Comparison of ENCODE assay signal across 11 cellular contexts in genomic region chr6:112269165-112269564, GRCh38. TPM values are rescaled to one million over a fixed set of nuclear protein-coding genes. Genes with fewer than 3 reads are reported as not detected.
DNase-seq lines count a peak whose midpoint lies in the region; ATAC-seq and TF ChIP-seq lines count a peak whose summit lies in the region.
"Had no signal": no experiment of that assay in that cellular context is flagged by ENCODE, and none has a peak within 500 bp of the region (broad histone marks: within the 10 kb centered on the region; RNA-seq: fewer than 3 reads in every experiment).

No MANE protein-coding gene starts in this region.

- no peaks in the 10 kb centered on the region for H4K20me1 ChIP-seq in OCI-LY3 (ENCODE audit: insufficient read depth, low read length)

- ATAC-seq in GM19455 (IDR thresholded peaks at IDR 0.05; ENCODE audit: unreplicated experiment) (no peak), HG03442 (IDR thresholded peaks at IDR 0.05; ENCODE audit: unreplicated experiment) (no peak), GM21717 (IDR thresholded peaks at IDR 0.05; ENCODE audit: unreplicated experiment) (no peak)

- H2AFZ ChIP-seq in OCI-LY3 (ENCODE audit: low read depth, low read length): no peak overlapping the region

- no peak overlapping the region for H3K4me3 Mint-ChIP-seq in osteocyte (ENCODE audit: unreplicated experiment)

- no peak overlapping the region for H3K9ac ChIP-seq in OCI-LY3 (ENCODE audit: low read length)

- no peak overlapping the region for H3K27ac ChIP-seq in OCI-LY3 (ENCODE audit: low read length)

- TF ChIP-seq CTCF in OCI-LY3 (IDR thresholded peaks at IDR 0.05; ENCODE audit: low read depth, low read length) (peak; percentile 8; the same call in 1 of the 2 replicates), fibroblast of mammary gland (conservative IDR thresholded peaks at IDR 0.05; ENCODE audit: control insufficient read depth, insufficient read depth, low read depth, low read length) (peak; percentile 69), osteocyte (IDR thresholded peaks at IDR 0.05) (peak; percentile 33)

- H3K27me3 ChIP-seq in OCI-LY3 (ENCODE audit: low read depth, low read length): no peaks in the 10 kb centered on the region

- peaks cover 2% of the 10 kb centered on the region for H3K27me3 Mint-ChIP-seq in osteocyte (ENCODE audit: unreplicated experiment)

- H3K4me3 ChIP-seq in OCI-LY3 (ENCODE audit: low read length) (no peak overlapping the region), fibroblast of mammary gland (ENCODE audit: control insufficient read depth, low read depth, low read length) (no peak overlapping the region)

- no peak overlapping the region for H3K4me2 ChIP-seq in OCI-LY3 (ENCODE audit: low read length)

- no peaks in the 10 kb centered on the region for H3K4me1 Mint-ChIP-seq in osteocyte (ENCODE audit: unreplicated experiment)

- H3K79me2 ChIP-seq in OCI-LY3 (ENCODE audit: low read length): no peaks in the 10 kb centered on the region

- no peaks in the 10 kb centered on the region for H3K36me3 Mint-ChIP-seq in osteocyte (ENCODE audit: unreplicated experiment)

- peaks cover 17% of the 10 kb centered on the region for H3K4me1 ChIP-seq in OCI-LY3 (ENCODE audit: low read length)

- no peak overlapping the region for H3K27ac Mint-ChIP-seq in osteocyte (ENCODE audit: unreplicated experiment)
- H3K27ac Mint-ChIP-seq: activated T-helper 2 cell treated with anti-CD3 and anti-CD28 coated beads, Interferon-gamma antibody, Interleukin-2, Interleukin-4, amounts not matched to agents 10 μg/mL and 5 μg/mL and 100 μg/mL, durations not matched to agents 14 hours and 24 hours and 36 hours had no signal

- peak; percentile 46 for DNase-seq in EH (ENCODE audit: low read depth)
- peak; percentile 73 for DNase-seq in fibroblast of mammary gland (ENCODE audit: low read depth)
- DNase-seq in osteocyte (ENCODE audit: extremely low spot score, unreplicated experiment): no peak
- no peak for DNase-seq in GF-D8 (lab: John Stamatoyannopoulos, UW)
- DNase-seq: NCI-H1694 had no signal

- no peaks in the 10 kb centered on the region for H3K9me3 Mint-ChIP-seq in osteocyte (ENCODE audit: unreplicated experiment)
- H3K9me3 Mint-ChIP-seq: activated T-helper 2 cell treated with anti-CD3 and anti-CD28 coated beads, Interferon-gamma antibody, Interleukin-2, Interleukin-4, amounts not matched to agents 10 μg/mL and 5 μg/mL and 100 μg/mL, durations not matched to agents 14 hours and 24 hours and 36 hours had no signal

- H3K9me3 ChIP-seq in OCI-LY3 (ENCODE audit: insufficient read depth, low read length): no peaks in the 10 kb centered on the region

- H3K36me3 ChIP-seq in OCI-LY3 (replicated peaks; ENCODE audit: low read depth, low read length): no peaks in the 10 kb centered on the region

RNA-seq across cellular contexts. Expression of gene LAMA4, which starts 14.8 kb away (rescaled TPM):
- 209 and 220 TPM in 2 replicates for total RNA-seq in osteocyte
- total RNA-seq: activated T-helper 2 cell treated with anti-CD3 and anti-CD28 coated beads, Interferon-gamma antibody, Interleukin-2, Interleukin-4, amounts not matched to agents 10 μg/mL and 5 μg/mL and 100 μg/mL, durations not matched to agents 14 hours and 24 hours and 36 hours; T-helper 2 cell treated with Interferon-gamma antibody and Interleukin-4, amounts not matched to agents 100 ng/mL and 5 ng/mL, for 36 hours had no signal

Comparison
In these comparisons a context has a peak if more than half of its experiments do, and no peak if none do; other contexts are left out.
1. DNase-seq: peak in EH (single experiment) and fibroblast of mammary gland (single experiment); none in osteocyte (single experiment) and GF-D8 (single experiment).
2. CTCF ChIP-seq: peak in every context shown above with its lines; median percentile 69 in fibroblast of mammary gland; 33 in osteocyte; 8 in OCI-LY3.